In genomic region chr4:39205000-39205399, GRCh38 we compare ENCODE assay signal across 15 cellular contexts.
"Had no signal": no experiment of that assay in that cellular context is flagged by ENCODE, and none has a peak within 500 bp of the region (broad histone marks: within the 10 kb centered on the region; RNA-seq: fewer than 3 reads in every experiment).

No MANE protein-coding gene starts in this region.

- H3K4me3 ChIP-seq: dorsolateral prefrontal cortex, neural progenitor cell, ovary had no signal

- ATAC-seq: stimulated activated effector memory CD8-positive, alpha-beta T cell treated with anti-CD3 and anti-CD28 coated beads, Interleukin-12 subunit alpha, Interleukin-12 subunit beta, amount 100 ng/mL, for 72 hours had no signal

- DNase-seq: activated CD4-positive, alpha-beta T cell treated with anti-CD3 and anti-CD28 coated beads, Interleukin-2, amount 10 ng/mL, durations not matched to agents 7 days and 5 days; activated CD8-positive, alpha-beta memory T cell treated with anti-CD3 and anti-CD28 coated beads for 24 hours; activated gamma-delta T cell treated with Interleukin-2 at 50 U/mL for 16 hours; activated naive CD8-positive, alpha-beta T cell treated with anti-CD3 and anti-CD28 coated beads for 36 hours; anterior cingulate cortex; dorsolateral prefrontal cortex; endodermal cell; foreskin melanocyte; head of caudate nucleus; naive B cell; ovary; stimulated activated CD4-positive, alpha-beta T cell treated with anti-CD3 and anti-CD28 coated beads, Interleukin-12 subunit alpha, Interleukin-12 subunit beta, amount 100 ng/mL, for 4 hours; stimulated activated CD4-positive, alpha-beta T cell treated with anti-CD3 and anti-CD28 coated beads, Interleukin-2, amount 100 ng/mL, for 24 hours had no signal
